ENCODE assay signal across 8 cellular contexts in the genomic region with DNA sequence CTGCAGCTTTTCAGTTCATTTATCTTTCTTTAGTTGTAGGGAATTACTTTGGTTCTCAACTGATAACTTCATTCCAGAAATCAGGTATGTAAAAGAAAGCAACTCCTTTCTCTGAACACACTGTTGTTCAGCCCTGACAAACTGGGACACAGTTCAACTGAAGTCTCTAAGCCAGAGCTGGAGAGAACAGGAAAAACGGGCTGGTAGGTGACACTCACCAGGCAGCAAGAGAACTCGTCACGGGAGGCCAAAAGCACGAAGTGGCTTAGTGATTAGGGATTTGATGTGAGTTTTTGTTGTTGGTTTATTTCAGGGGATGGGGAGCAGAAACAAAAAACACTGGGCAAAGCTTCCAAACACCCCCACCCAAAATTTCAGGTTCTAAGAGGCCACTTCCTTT. TPM values are rescaled to one million over a fixed set of nuclear protein-coding genes. Genes with fewer than 3 reads are reported as not detected.
DNase-seq lines count a peak whose midpoint lies in the region; ATAC-seq, FAIRE-seq and TF ChIP-seq lines count a peak whose summit lies in the region.

No MANE protein-coding gene starts in this region.

- H3K4me3 ChIP-seq in liver (ENCODE audit: low read depth in 1 of 3, low read length in 3 of 3) (no peak overlapping the region), HepG2 (replicated peaks in 1 of 3; ENCODE audit: insufficient read depth in 1 of 3, low read depth in 2 of 3, low read length in 3 of 3) (no peak overlapping the region), vagina (no peak overlapping the region)

- peaks cover 78 to 91% (median 88%) of the 10 kb centered on the region in 3 donors for H3K4me1 Mint-ChIP-seq in naive B cell

- H3K36me3 Mint-ChIP-seq in naive B cell = peaks cover 9 to 16% of the 10 kb centered on the region in 2 donors

- no peaks in the 10 kb centered on the region for H3K27me3 ChIP-seq in liver (ENCODE audit: control insufficient read depth in 4 of 4, insufficient read depth in 4 of 4, low read length in 3 of 4)
- no peaks in the 10 kb centered on the region for H3K27me3 ChIP-seq in HepG2 (ENCODE audit: control insufficient read depth in 1 of 2, insufficient read depth in 2 of 2, low read length in 2 of 2)
- H3K27me3 ChIP-seq in vagina = no peaks in the 10 kb centered on the region

- TF ChIP-seq CTCF in liver (IDR thresholded peaks at IDR 0.05; ENCODE audit: low read depth, low read length, missing input control) (no peak), HepG2 (CRISPR knock-in tag; IDR thresholded peaks at IDR 0.05) (no peak), vagina (IDR thresholded peaks at IDR 0.05) (no peak)

- TF ChIP-seq RAD21 in liver (IDR thresholded peaks at IDR 0.05) = no peak
- TF ChIP-seq RAD21 in HepG2 (CRISPR knock-in tag; IDR thresholded peaks at IDR 0.05) = no peak

- BruUV-seq in HepG2 (replicated peaks; lab: Mats Ljungman, UMichigan) = no TSS peak

- intact Hi-C loops in HepG2 (cut with micrococcal nuclease; ENCODE audit: unreplicated experiment) = no loop called here
- intact Hi-C loops in vagina (cut with DNase I) = loop anchor here (5.0 kb wide), 1 partner anchor 34 kb away; no protein-coding TSS in a partner anchor

- H3K9me3 ChIP-seq in liver (ENCODE audit: control insufficient read depth in 4 of 4, low read length in 3 of 4) (no peaks in the 10 kb centered on the region), HepG2 (ENCODE audit: low read length) (no peaks in the 10 kb centered on the region), vagina (no peaks in the 10 kb centered on the region)

- CTCF ChIA-PET in HepG2 (lab: Yijun Ruan, JAX; ENCODE audit: low intra/inter-chr PET ratio, low total read pairs) = no interaction called here

- TF ChIP-seq POLR2A in HepG2 (IDR thresholded peaks at IDR 0.05; ENCODE audit: insufficient read depth in 1 of 2, low read depth in 2 of 2, low read length in 2 of 2) (no peak), vagina (IDR thresholded peaks at IDR 0.05) (no peak)

- no peak for DNase-seq in HepG2 (ENCODE audit: low spot score)
- peak; percentile 69 to 85 for DNase-seq in T47D (ENCODE audit: low read depth in 1 of 2, low spot score in 1 of 2)
- no peak for DNase-seq in naive B cell
- no peak for DNase-seq in vagina (ENCODE audit: extremely low spot score in 2 of 2)
- no peak for DNase-seq in COLO829 (ENCODE audit: low spot score)
- DNase-seq in AG08396 (ENCODE audit: low spot score) = no peak
- no peak for DNase-seq in T1000 (lab: John Stamatoyannopoulos, UW)

- TF ChIP-seq EP300 in HepG2 (IDR thresholded peaks at IDR 0.05; ENCODE audit: low read depth in 2 of 2, low read length in 2 of 2) (no peak), HepG2 (CRISPR knock-in tag; IDR thresholded peaks at IDR 0.05; ENCODE audit: borderline replicate concordance) (no peak)

- peaks cover 0 to 26% (median 19%) of the 10 kb centered on the region in 4 donors for H3K36me3 ChIP-seq in liver (ENCODE audit: control insufficient read depth in 4 of 4, insufficient read depth in 3 of 4, low read depth in 1 of 4, low read length in 3 of 4)
- H3K36me3 ChIP-seq in HepG2 (replicated peaks in 1 of 2; ENCODE audit: control insufficient read depth in 1 of 2, insufficient read depth in 2 of 2, low read length in 2 of 2) = peaks cover 57 to 95% of the 10 kb centered on the region in 2 experiments
- peaks cover 0 to 10% of the 10 kb centered on the region in 2 donors for H3K36me3 ChIP-seq in vagina

- ATAC-seq in HepG2 (no peak), naive B cell (ENCODE audit: low read depth in 2 of 2) (no peak)

- peak overlapping the region; percentile 62 to 99 (median 95) for H3K27ac Mint-ChIP-seq in naive B cell

- H3K27ac ChIP-seq in liver (ENCODE audit: low read depth in 1 of 2, low read length in 2 of 2) (peak overlapping the region; percentile 51 to 90), HepG2 (ENCODE audit: extremely low read length, insufficient read depth, low read length) (no peak overlapping the region), vagina (peak overlapping the region; percentile 97)

- no peaks in the 10 kb centered on the region for H3K27me3 Mint-ChIP-seq in naive B cell

- WGBS in liver = 62% methylated on average over 4 of the region's 4 CpGs
- WGBS in HepG2 (ENCODE audit: low lambda C conversion rate) = 96% methylated on average over 4 of the region's 4 CpGs

- no peak overlapping the region for H3K9ac ChIP-seq in liver (ENCODE audit: low read depth in 1 of 2, low read length in 2 of 2)
- no peak overlapping the region for H3K9ac ChIP-seq in HepG2 (ENCODE audit: insufficient read depth, low read depth, low read length)

- FAIRE-seq in HepG2 (lab: Jason Lieb, UNC) = no peak

- peak overlapping the region in 6 of 8 donors; percentile 9 to 89 (median 31) for H3K4me3 Mint-ChIP-seq in naive B cell

- H2AFZ ChIP-seq in HepG2 (ENCODE audit: low read length) = no peak overlapping the region

- no peak overlapping the region for H3K4me2 ChIP-seq in HepG2 (ENCODE audit: low read depth, low read length)

- H4K20me1 ChIP-seq in HepG2 (ENCODE audit: insufficient read depth, low read length) = peaks cover 4% of the 10 kb centered on the region; the same call in 1 of the 2 replicates

- peaks cover 20 to 70% (median 43%) of the 10 kb centered on the region in 4 donors for H3K4me1 ChIP-seq in liver (ENCODE audit: control insufficient read depth in 4 of 4, insufficient read depth in 4 of 4, low read length in 3 of 4)
- peaks cover 50% of the 10 kb centered on the region for H3K4me1 ChIP-seq in HepG2 (ENCODE audit: insufficient read depth, low read length)
- peaks cover 100% of the 10 kb centered on the region for H3K4me1 ChIP-seq in vagina

- POLR2A ChIA-PET in HepG2 (lab: Yijun Ruan, JAX) = interaction anchor here (2.9 to 4.7 kb wide), 2 partner anchors 10 to 18 kb away, joined by 14 to 36 read pairs; no protein-coding TSS in a partner anchor

- H3K79me2 ChIP-seq in HepG2 (ENCODE audit: insufficient read depth, low read length) = peaks cover 72% of the 10 kb centered on the region

- no peaks in the 10 kb centered on the region for H3K9me3 Mint-ChIP-seq in naive B cell

- in situ Hi-C loops in HepG2 (cut with HindIII; ENCODE audit: extremely low pct_ligation_motif_present, low pct_unique_long_range_greater_than_20kb) (no loop called here), T47D (cut with HindIII; ENCODE audit: low pct_unique_long_range_greater_than_20kb, low sequenced_read_pairs) (no loop called here)

TF ChIP-seq in liver, 16 proteins besides CTCF, POLR2A, EP300 and RAD21 (continues in another document):
- TF ChIP-seq RXRA (IDR thresholded peaks at IDR 0.05) = no peak
- no peak for TF ChIP-seq FOXA1 (IDR thresholded peaks at IDR 0.05)

TF ChIP-seq in HepG2, 621 proteins besides CTCF, POLR2A, EP300 and RAD21:
- no peak for TF ChIP-seq ZNF432 (CRISPR knock-in tag; IDR thresholded peaks at IDR 0.05; ENCODE audit: borderline replicate concordance)

RNA-seq across cellular contexts. Expression of a gene that starts 54.1 kb away (rescaled TPM):
- total RNA-seq in liver = 100 to 1,000 TPM; 123 to 150 TPM
- 10 to 100 TPM; 32.3 to 74.1 TPM for polyA plus RNA-seq in liver
- total RNA-seq in HepG2 (2016; rRNA removed; fragmentation: Illumina TruSeq; extraction: Trizol) = 98.5 and 125 TPM in 2 replicates
- total RNA-seq in HepG2 (2016; cell fraction: cytosol; rRNA removed; fragmentation: Illumina TruSeq; extraction: Trizol; ENCODE audit: low read depth) = 28.5 and 28.7 TPM in 2 replicates
- total RNA-seq in HepG2 (2016; cell fraction: insoluble cytoplasmic fraction; rRNA removed; fragmentation: Illumina TruSeq; extraction: Trizol) = 92.9 and 102 TPM in 2 replicates
- total RNA-seq in HepG2 (2016; cell fraction: membrane; rRNA removed; fragmentation: Illumina TruSeq; extraction: Trizol) = 39.3 and 47.1 TPM in 2 replicates
- total RNA-seq in HepG2 (2016; cell fraction: nucleus; rRNA removed; fragmentation: Illumina TruSeq; extraction: Trizol) = 73.0 and 81.6 TPM in 2 replicates
- polyA plus RNA-seq in HepG2 (2011; rRNA removed) = 50.7 and 60.6 TPM in 2 replicates
- polyA plus RNA-seq in HepG2 (2011; cell fraction: cytosol; rRNA removed) = 31.6 and 39.3 TPM in 2 replicates
- 68.4 and 91.3 TPM in 2 replicates for polyA plus RNA-seq in HepG2 (2011; cell fraction: nucleus; rRNA removed)
- polyA plus RNA-seq in HepG2 (2012) = 88.3 and 93.4 TPM in 2 replicates
- 3.6 and 4.2 TPM in 2 replicates for polyA plus RNA-seq in HepG2 (2016; cell fraction: cytosol; fragmentation: Illumina TruSeq; extraction: Trizol; ENCODE audit: low read depth)
- 72.0 and 110 TPM in 2 replicates for polyA plus RNA-seq in HepG2 (2016; cell fraction: insoluble cytoplasmic fraction; fragmentation: Illumina TruSeq; extraction: Trizol; ENCODE audit: low read depth)
- polyA plus RNA-seq in HepG2 (2016; cell fraction: membrane; fragmentation: Illumina TruSeq; extraction: Trizol; ENCODE audit: low read depth) = 8.1 and 11.6 TPM in 2 replicates
- polyA plus RNA-seq in HepG2 (2016; cell fraction: nucleus; fragmentation: Illumina TruSeq; extraction: Trizol; ENCODE audit: insufficient read depth, low read depth) = 106 and 113 TPM in 2 replicates
- 124 and 180 TPM in 2 replicates for polyA minus RNA-seq in HepG2 (2011; rRNA and poly(A)+ RNA removed; ENCODE audit: low replicate concordance)
- polyA minus RNA-seq in HepG2 (2011; cell fraction: cytosol; rRNA and poly(A)+ RNA removed) = 125 and 176 TPM in 2 replicates
- 61.9 and 97.5 TPM in 2 replicates for polyA minus RNA-seq in HepG2 (2011; cell fraction: nucleus; rRNA and poly(A)+ RNA removed)
- polyA plus RNA-seq in naive B cell (ENCODE audit: low read depth in 6 of 6) = 100 to 1,000 TPM in 1 of 6 donors, 10 to 100 TPM in 5; 17.3 to 255 (median 64.5) TPM
- total RNA-seq in vagina = 333 TPM

Comparison
In these comparisons a context has a peak if more than half of its experiments do, and no peak if none do; other contexts are left out.
1. DNase-seq: peak in T47D (2 of 2); none in HepG2 (single experiment), naive B cell (single experiment), vagina (0 of 2), COLO829 (single experiment), AG08396 (single experiment) and T1000 (single experiment).